In genomic region chr2:235511187-235511661, GRCh38 we compare ENCODE assay signal across 10 cellular contexts. TPM values are rescaled to one million over a fixed set of nuclear protein-coding genes. Genes with fewer than 3 reads are reported as not detected.
DNase-seq lines count a peak whose midpoint lies in the region; ATAC-seq and TF ChIP-seq lines count a peak whose summit lies in the region.
"Had no signal": no experiment of that assay in that cellular context is flagged by ENCODE, and none has a peak within 500 bp of the region (broad histone marks: within the 10 kb centered on the region; RNA-seq: fewer than 3 reads in every experiment).

No MANE protein-coding gene starts in this region.

- no peaks in the 10 kb centered on the region for H3K9me3 ChIP-seq in lower lobe of right lung

- in situ Hi-C loops in Caki2 (cut with HindIII; ENCODE audit: low pct_unique_long_range_greater_than_20kb, low sequenced_read_pairs) = no loop called here

- no peak overlapping the region for H3K4me3 ChIP-seq in lower lobe of right lung

- H3K36me3 ChIP-seq in lower lobe of right lung = no peaks in the 10 kb centered on the region

- no peak for TF ChIP-seq CTCF in lower lobe of right lung (IDR thresholded peaks at IDR 0.05)

- ATAC-seq in lower lobe of right lung (peak; percentile 90 to 93), GM18517 (IDR thresholded peaks at IDR 0.05; ENCODE audit: unreplicated experiment) (no peak), GM21515 (IDR thresholded peaks at IDR 0.05; ENCODE audit: unreplicated experiment) (no peak)
- ATAC-seq: T-cell had no signal

- H3K27me3 ChIP-seq in lower lobe of right lung (ENCODE audit: low read depth) = no peaks in the 10 kb centered on the region

- intact Hi-C loops in lower lobe of right lung (cut with DNase I) = no loop called here

- H3K27ac ChIP-seq in lower lobe of right lung = no peak overlapping the region

- H3K4me1 ChIP-seq in lower lobe of right lung = peaks cover 34% of the 10 kb centered on the region

- DNase-seq in Caki2 (ENCODE audit: low read depth) (peak; percentile 77), NCI-H1105 treated with DMSO at 0.1 percent for 48 hours (lab: John Stamatoyannopoulos, UW) (peak; percentile 55), dermis microvascular lymphatic vessel endothelial cell (ENCODE audit: low read depth in 2 of 2) (peak; percentile 23 to 86), lower lobe of right lung (peak; percentile 63), SHP77 (lab: John Stamatoyannopoulos, UW) (no peak)
- DNase-seq in effector CD8-positive, alpha-beta T cell (lab: John Stamatoyannopoulos, UW) = no peak
- DNase-seq: activated naive CD4-positive, alpha-beta T cell; T-cell had no signal

RNA-seq across cellular contexts. Expression of gene AGAP1, which starts 17.4 kb away (rescaled TPM):
- total RNA-seq in Caki2 (2014; rRNA removed; shearing (Covaris generic); ENCODE audit: low replicate concordance) = 5.0 and 5.3 TPM in 2 replicates
- total RNA-seq in dermis microvascular lymphatic vessel endothelial cell = 3.1 and 5.4 TPM in 2 replicates
- 36.2 TPM for total RNA-seq in lower lobe of right lung

Comparison
In these comparisons a context has a peak if more than half of its experiments do, and no peak if none do; other contexts are left out.
1. DNase-seq: peak in Caki2 (single experiment), NCI-H1105 treated with DMSO at 0.1 percent for 48 hours (single experiment), dermis microvascular lymphatic vessel endothelial cell (2 of 2) and lower lobe of right lung (single experiment); none in effector CD8-positive, alpha-beta T cell (single experiment) and SHP77 (0 of 2).
2. ATAC-seq: peak in lower lobe of right lung (2 of 2); none in GM18517 (single experiment) and GM21515 (single experiment).